In the genomic region with DNA sequence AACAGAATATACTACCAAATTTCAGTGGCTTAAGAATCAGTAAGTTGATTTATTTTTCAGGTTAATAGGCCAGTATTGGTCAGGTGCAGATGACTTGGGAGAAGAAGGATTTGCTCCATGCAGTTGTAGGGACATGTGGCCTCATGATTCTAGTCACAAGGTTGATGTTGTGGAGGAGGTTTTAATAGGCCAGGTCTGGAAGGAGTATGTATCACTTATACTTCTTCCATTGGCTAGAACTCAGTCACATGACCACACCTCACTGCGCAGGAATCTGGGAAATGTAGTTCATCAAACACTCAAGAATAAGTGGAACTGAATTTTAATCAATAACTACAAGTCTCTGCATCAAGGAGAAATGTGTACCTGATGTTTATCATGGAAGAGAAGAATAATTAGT, we compare ENCODE assay signal across 3 cellular contexts.
TF ChIP-seq lines count a peak whose summit lies in the region.

No MANE protein-coding gene starts in this region.

TF ChIP-seq in SK-N-SH, 30 proteins besides CTCF, POLR2A, EP300 and RAD21 (continued from another document):
- TF ChIP-seq, protein P1, sequence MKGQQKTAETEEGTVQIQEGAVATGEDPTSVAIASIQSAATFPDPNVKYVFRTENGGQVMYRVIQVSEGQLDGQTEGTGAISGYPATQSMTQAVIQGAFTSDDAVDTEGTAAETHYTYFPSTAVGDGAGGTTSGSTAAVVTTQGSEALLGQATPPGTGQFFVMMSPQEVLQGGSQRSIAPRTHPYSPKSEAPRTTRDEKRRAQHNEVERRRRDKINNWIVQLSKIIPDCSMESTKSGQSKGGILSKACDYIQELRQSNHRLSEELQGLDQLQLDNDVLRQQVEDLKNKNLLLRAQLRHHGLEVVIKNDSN (IDR thresholded peaks at IDR 0.05; ENCODE audit: borderline replicate concordance, low read depth): peak; percentile 69; the same call in 1 of the 2 replicates

TF ChIP-seq in SK-N-SH treated with all-trans-retinoic acid at 6 μM for 48 hours, 23 proteins besides CTCF, POLR2A, EP300 and RAD21 (continued from another document):
- TF ChIP-seq, protein P2, sequence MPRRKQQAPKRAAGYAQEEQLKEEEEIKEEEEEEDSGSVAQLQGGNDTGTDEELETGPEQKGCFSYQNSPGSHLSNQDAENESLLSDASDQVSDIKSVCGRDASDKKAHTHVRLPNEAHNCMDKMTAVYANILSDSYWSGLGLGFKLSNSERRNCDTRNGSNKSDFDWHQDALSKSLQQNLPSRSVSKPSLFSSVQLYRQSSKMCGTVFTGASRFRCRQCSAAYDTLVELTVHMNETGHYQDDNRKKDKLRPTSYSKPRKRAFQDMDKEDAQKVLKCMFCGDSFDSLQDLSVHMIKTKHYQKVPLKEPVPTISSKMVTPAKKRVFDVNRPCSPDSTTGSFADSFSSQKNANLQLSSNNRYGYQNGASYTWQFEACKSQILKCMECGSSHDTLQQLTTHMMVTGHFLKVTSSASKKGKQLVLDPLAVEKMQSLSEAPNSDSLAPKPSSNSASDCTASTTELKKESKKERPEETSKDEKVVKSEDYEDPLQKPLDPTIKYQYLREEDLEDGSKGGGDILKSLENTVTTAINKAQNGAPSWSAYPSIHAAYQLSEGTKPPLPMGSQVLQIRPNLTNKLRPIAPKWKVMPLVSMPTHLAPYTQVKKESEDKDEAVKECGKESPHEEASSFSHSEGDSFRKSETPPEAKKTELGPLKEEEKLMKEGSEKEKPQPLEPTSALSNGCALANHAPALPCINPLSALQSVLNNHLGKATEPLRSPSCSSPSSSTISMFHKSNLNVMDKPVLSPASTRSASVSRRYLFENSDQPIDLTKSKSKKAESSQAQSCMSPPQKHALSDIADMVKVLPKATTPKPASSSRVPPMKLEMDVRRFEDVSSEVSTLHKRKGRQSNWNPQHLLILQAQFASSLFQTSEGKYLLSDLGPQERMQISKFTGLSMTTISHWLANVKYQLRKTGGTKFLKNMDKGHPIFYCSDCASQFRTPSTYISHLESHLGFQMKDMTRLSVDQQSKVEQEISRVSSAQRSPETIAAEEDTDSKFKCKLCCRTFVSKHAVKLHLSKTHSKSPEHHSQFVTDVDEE (CRISPR knock-in tag; IDR thresholded peaks at IDR 0.05): no peak
- TF ChIP-seq CSDC2 (CRISPR knock-in tag; IDR thresholded peaks at IDR 0.05) (no peak), ARNTL (CRISPR knock-in tag; IDR thresholded peaks at IDR 0.05; ENCODE audit: borderline replicate concordance, low read depth) (no peak), OSR1 (CRISPR knock-in tag; IDR thresholded peaks at IDR 0.05) (no peak)
- TF ChIP-seq, protein P3, sequence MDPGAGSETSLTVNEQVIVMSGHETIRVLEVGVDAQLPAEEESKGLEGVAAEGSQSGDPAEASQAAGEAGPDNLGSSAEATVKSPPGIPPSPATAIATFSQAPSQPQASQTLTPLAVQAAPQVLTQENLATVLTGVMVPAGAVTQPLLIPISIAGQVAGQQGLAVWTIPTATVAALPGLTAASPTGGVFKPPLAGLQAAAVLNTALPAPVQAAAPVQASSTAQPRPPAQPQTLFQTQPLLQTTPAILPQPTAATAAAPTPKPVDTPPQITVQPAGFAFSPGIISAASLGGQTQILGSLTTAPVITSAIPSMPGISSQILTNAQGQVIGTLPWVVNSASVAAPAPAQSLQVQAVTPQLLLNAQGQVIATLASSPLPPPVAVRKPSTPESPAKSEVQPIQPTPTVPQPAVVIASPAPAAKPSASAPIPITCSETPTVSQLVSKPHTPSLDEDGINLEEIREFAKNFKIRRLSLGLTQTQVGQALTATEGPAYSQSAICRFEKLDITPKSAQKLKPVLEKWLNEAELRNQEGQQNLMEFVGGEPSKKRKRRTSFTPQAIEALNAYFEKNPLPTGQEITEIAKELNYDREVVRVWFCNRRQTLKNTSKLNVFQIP (CRISPR knock-in tag; IDR thresholded peaks at IDR 0.05; ENCODE audit: borderline replicate concordance, low read depth): no peak
- TF ChIP-seq, protein P4, sequence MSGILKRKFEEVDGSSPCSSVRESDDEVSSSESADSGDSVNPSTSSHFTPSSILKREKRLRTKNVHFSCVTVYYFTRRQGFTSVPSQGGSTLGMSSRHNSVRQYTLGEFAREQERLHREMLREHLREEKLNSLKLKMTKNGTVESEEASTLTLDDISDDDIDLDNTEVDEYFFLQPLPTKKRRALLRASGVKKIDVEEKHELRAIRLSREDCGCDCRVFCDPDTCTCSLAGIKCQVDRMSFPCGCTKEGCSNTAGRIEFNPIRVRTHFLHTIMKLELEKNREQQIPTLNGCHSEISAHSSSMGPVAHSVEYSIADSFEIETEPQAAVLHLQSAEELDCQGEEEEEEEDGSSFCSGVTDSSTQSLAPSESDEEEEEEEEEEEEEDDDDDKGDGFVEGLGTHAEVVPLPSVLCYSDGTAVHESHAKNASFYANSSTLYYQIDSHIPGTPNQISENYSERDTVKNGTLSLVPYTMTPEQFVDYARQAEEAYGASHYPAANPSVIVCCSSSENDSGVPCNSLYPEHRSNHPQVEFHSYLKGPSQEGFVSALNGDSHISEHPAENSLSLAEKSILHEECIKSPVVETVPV (CRISPR knock-in tag; IDR thresholded peaks at IDR 0.05): no peak

TF ChIP-seq in GM12878, 131 proteins besides CTCF, POLR2A, EP300 and RAD21 (continued from another document):
- peak; percentile 40 for TF ChIP-seq SIX5 (IDR thresholded peaks at IDR 0.05; ENCODE audit: low read depth, low read length, severe bottlenecking)
